Comparison of ENCODE assay signal across 18 cellular contexts in the genomic region with DNA sequence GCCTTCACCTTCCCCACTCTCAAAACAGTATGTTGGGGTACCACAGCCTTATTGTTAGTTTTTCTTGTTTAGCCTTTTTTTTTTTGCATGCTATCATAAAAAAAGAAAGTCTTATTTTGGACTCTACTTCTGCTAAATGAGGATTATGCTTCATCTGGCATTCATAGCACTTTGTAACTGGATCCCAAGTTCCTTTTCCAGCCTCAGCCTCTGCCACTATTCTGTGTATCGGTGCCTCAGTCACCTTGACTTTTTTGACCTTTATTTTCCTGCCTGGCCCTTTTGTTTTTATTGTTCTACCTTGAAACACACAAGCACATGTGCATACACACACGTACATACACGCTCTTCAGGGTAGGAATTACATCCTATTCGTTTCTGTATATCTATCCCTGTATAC. TPM values are rescaled to one million over a fixed set of nuclear protein-coding genes. Genes with fewer than 3 reads are reported as not detected.
DNase-seq lines count a peak whose midpoint lies in the region; ATAC-seq and TF ChIP-seq lines count a peak whose summit lies in the region.
"Had no signal": no experiment of that assay in that cellular context is flagged by ENCODE, and none has a peak within 500 bp of the region (broad histone marks: within the 10 kb centered on the region; RNA-seq: fewer than 3 reads in every experiment).

No MANE protein-coding gene starts in this region.

- H4K20me1 ChIP-seq in neural progenitor cell (ENCODE audit: low read depth), result peaks cover 5% of the 10 kb centered on the region

- no peaks in the 10 kb centered on the region for H3K9me3 Mint-ChIP-seq in activated T-cell treated with anti-CD3 and anti-CD28 coated beads, Interleukin-2, amount 50 U/mL, for 24 hours
- H3K9me3 Mint-ChIP-seq in Calu3 (ENCODE audit: low read depth, unreplicated experiment) (no peaks in the 10 kb centered on the region), brain (no peaks in the 10 kb centered on the region), neural progenitor cell (no peaks in the 10 kb centered on the region)

- H3K27ac ChIP-seq in psoas muscle (no peak overlapping the region), neural progenitor cell (no peak overlapping the region)
- H3K27ac ChIP-seq: Peyer's patch had no signal

- H3K9ac ChIP-seq in neural progenitor cell, result no peak overlapping the region

- 60 to 67% (median 66%) methylated on average over 4 of the region's 4 CpGs for WGBS in psoas muscle, 3 donors

- H3K4me2 ChIP-seq in neural progenitor cell, result no peak overlapping the region

- H3K9me3 ChIP-seq in psoas muscle, result no peaks in the 10 kb centered on the region
- H3K9me3 ChIP-seq in neural progenitor cell (ENCODE audit: low read depth), result no peaks in the 10 kb centered on the region
- H3K9me3 ChIP-seq: BLaER1 treated with 17β-estradiol and CSF1 and Interleukin-3, amounts not matched to agents 10 nM and 100 nM; Peyer's patch had no signal

- H3K27me3 ChIP-seq in psoas muscle (ENCODE audit: insufficient read depth in 3 of 3, low read length in 2 of 3) (no peaks in the 10 kb centered on the region), neural progenitor cell (no peaks in the 10 kb centered on the region)
- H3K27me3 ChIP-seq: BLaER1 treated with 17β-estradiol and CSF1 and Interleukin-3, amounts not matched to agents 10 nM and 100 nM; Peyer's patch had no signal

- H3K36me3 ChIP-seq in psoas muscle (ENCODE audit: insufficient read depth in 1 of 2, low read depth in 1 of 2), result peaks cover 33 to 100% of the 10 kb centered on the region in 2 donors
- peaks cover 58% of the 10 kb centered on the region for H3K36me3 ChIP-seq in neural progenitor cell

- peaks cover 13% of the 10 kb centered on the region for H3K4me1 ChIP-seq in psoas muscle
- no peaks in the 10 kb centered on the region for H3K4me1 ChIP-seq in neural progenitor cell
- H3K4me1 ChIP-seq: Peyer's patch had no signal

- ATAC-seq in psoas muscle, result peak; percentile 43 to 80 (median 60)
- no peak for ATAC-seq in activated CD4-positive, CD25-positive, alpha-beta regulatory T cell treated with anti-CD3 and anti-CD28 coated beads, Interleukin-2, amount 50 U/mL, for 24 hours
- ATAC-seq: GM12878 had no signal

- DNase-seq in activated T-cell treated with anti-CD3 and anti-CD28 coated beads, Interleukin-2, amount 50 U/mL, for 24 hours, result no peak
- DNase-seq in activated T-cell treated with anti-CD3 and anti-CD28 coated beads, Interleukin-2, amount 50 U/mL, for 48 hours, result no peak
- DNase-seq in Calu3, result no peak
- no peak for DNase-seq in psoas muscle
- DNase-seq in HuH-7.5 (ENCODE audit: low spot score), result no peak
- no peak for DNase-seq in neural progenitor cell (ENCODE audit: low spot score)
- DNase-seq: COR-L47, MV-4-11, NCI-H1436, NCI-H2029 treated with DMSO at 0.1 percent for 48 hours, NCI-H524, Peyer's patch had no signal

- peaks cover 5% of the 10 kb centered on the region for H3K79me2 ChIP-seq in neural progenitor cell (ENCODE audit: low read depth)

- H3K4me3 ChIP-seq in psoas muscle, result no peak overlapping the region
- no peak overlapping the region for H3K4me3 ChIP-seq in neural progenitor cell
- H3K4me3 ChIP-seq: BLaER1 treated with 17β-estradiol and CSF1 and Interleukin-3, amounts not matched to agents 10 nM and 100 nM; GM12878; Peyer's patch had no signal

- TF ChIP-seq CTCF in Calu3 (IDR thresholded peaks at IDR 0.05; ENCODE audit: unreplicated experiment) (no peak), brain (conservative IDR thresholded peaks at IDR 0.05) (no peak), psoas muscle (IDR thresholded peaks at IDR 0.05) (no peak), neural progenitor cell (IDR thresholded peaks at IDR 0.05) (no peak)

- peaks cover 44% of the 10 kb centered on the region for H3F3A ChIP-seq in neural progenitor cell (ENCODE audit: low read depth)

- no peak overlapping the region for H3K4me3 Mint-ChIP-seq in activated T-cell treated with anti-CD3 and anti-CD28 coated beads, Interleukin-2, amount 50 U/mL, for 24 hours
- no peak overlapping the region for H3K4me3 Mint-ChIP-seq in Calu3 (ENCODE audit: low read depth, unreplicated experiment)
- H3K4me3 Mint-ChIP-seq in brain, result no peak overlapping the region
- H3K4me3 Mint-ChIP-seq in neural progenitor cell, result no peak overlapping the region

- H2AFZ ChIP-seq in neural progenitor cell (replicated peaks), result no peak overlapping the region

- BruUV-seq in Calu3 (replicated peaks; lab: Mats Ljungman, UMichigan), result no TSS peak

- intact Hi-C loops in Calu3 (cut with micrococcal nuclease; ENCODE audit: unreplicated experiment) (no loop called here), psoas muscle (cut with DNase I) (no loop called here)

- peak overlapping the region; percentile 63 for H3K27ac Mint-ChIP-seq in activated T-cell treated with anti-CD3 and anti-CD28 coated beads, Interleukin-2, amount 50 U/mL, for 24 hours
- H3K27ac Mint-ChIP-seq in Calu3 (ENCODE audit: unreplicated experiment) (peak overlapping the region; percentile 0), brain (peak overlapping the region in 3 of 5 experiments; percentile 4 to 19 (median 17)), neural progenitor cell (no peak overlapping the region)

- H3K27me3 Mint-ChIP-seq in activated T-cell treated with anti-CD3 and anti-CD28 coated beads, Interleukin-2, amount 50 U/mL, for 24 hours, result no peaks in the 10 kb centered on the region
- no peaks in the 10 kb centered on the region for H3K27me3 Mint-ChIP-seq in Calu3 (ENCODE audit: unreplicated experiment)
- no peaks in the 10 kb centered on the region for H3K27me3 Mint-ChIP-seq in brain
- H3K27me3 Mint-ChIP-seq in neural progenitor cell (ENCODE audit: insufficient read depth, low read depth), result no peaks in the 10 kb centered on the region

- H3K4me1 Mint-ChIP-seq in activated T-cell treated with anti-CD3 and anti-CD28 coated beads, Interleukin-2, amount 50 U/mL, for 24 hours (ENCODE audit: low read depth), result no peaks in the 10 kb centered on the region
- H3K4me1 Mint-ChIP-seq in Calu3 (ENCODE audit: low read depth, unreplicated experiment), result peaks cover 28% of the 10 kb centered on the region
- no peaks in the 10 kb centered on the region for H3K4me1 Mint-ChIP-seq in brain
- H3K4me1 Mint-ChIP-seq in neural progenitor cell, result no peaks in the 10 kb centered on the region

- peaks cover 93% of the 10 kb centered on the region for H3K36me3 Mint-ChIP-seq in activated T-cell treated with anti-CD3 and anti-CD28 coated beads, Interleukin-2, amount 50 U/mL, for 24 hours (ENCODE audit: low read depth)
- H3K36me3 Mint-ChIP-seq in Calu3 (ENCODE audit: insufficient read depth, unreplicated experiment) (peaks cover 91% of the 10 kb centered on the region), brain (peaks cover 80% of the 10 kb centered on the region), neural progenitor cell (peaks cover 40% of the 10 kb centered on the region)

- CTCF ChIA-PET in Calu3 (lab: Charles Lee), result no interaction called here

RNA-seq across cellular contexts. Expression of a gene that starts 8.5 kb away (rescaled TPM):
- total RNA-seq in Calu3 (2022), result 37.0 and 38.5 TPM in 2 replicates
- 20.0 TPM for polyA plus RNA-seq in brain (ENCODE audit: insufficient read depth, low read depth, low replicate concordance)
- total RNA-seq in psoas muscle, result 10 to 100 TPM; 11.2 to 16.0 (median 12.3) TPM
- 10 to 100 TPM in 1 of 3 donors, 1 to 10 TPM in 2; 4.6 to 12.1 (median 5.8) TPM for polyA plus RNA-seq in psoas muscle
- 29.1 and 30.7 TPM in 2 replicates for total RNA-seq in neural progenitor cell (ENCODE audit: low replicate concordance)

RNA-seq across cellular contexts. Expression of a gene that starts 25.4 kb away (rescaled TPM):
- total RNA-seq in Calu3 (2022) (1,253 and 1,434 TPM in 2 replicates), psoas muscle (100 to 1,000 TPM; 205 to 285 (median 241) TPM), neural progenitor cell (ENCODE audit: low replicate concordance) (301 and 403 TPM in 2 replicates)
- polyA plus RNA-seq in brain (ENCODE audit: insufficient read depth, low read depth, low replicate concordance) (281 TPM), psoas muscle (100 to 1,000 TPM in 2 of 3 donors, 10 to 100 TPM in 1; 85.7 to 252 (median 172) TPM)

RNA-seq across cellular contexts. Expression of a gene that starts 43.3 kb away (rescaled TPM):
- total RNA-seq in Calu3 (2022), result not detected in 2 replicates
- not detected for polyA plus RNA-seq in brain (ENCODE audit: insufficient read depth, low read depth, low replicate concordance)
- not detected for total RNA-seq in psoas muscle
- polyA plus RNA-seq in psoas muscle, result under 1 TPM in 1 of 3 donors, not detected in 2; 0.16 TPM
- total RNA-seq in neural progenitor cell (ENCODE audit: low replicate concordance), result not detected in 2 replicates
- total RNA-seq: A172, HT1080, Peyer's patch had no signal

Comparison
In these comparisons a context has a peak if more than half of its experiments do, and no peak if none do; other contexts are left out.
1. ATAC-seq: peak in psoas muscle (4 of 4); none in activated CD4-positive, CD25-positive, alpha-beta regulatory T cell treated with anti-CD3 and anti-CD28 coated beads, Interleukin-2, amount 50 U/mL, for 24 hours (0 of 2).